In genomic region chrX:86181325-86181724, GRCh38 we compare ENCODE assay signal across 3 cellular contexts. TPM values are rescaled to one million over a fixed set of nuclear protein-coding genes. Genes with fewer than 3 reads are reported as not detected.
"Had no signal": no experiment of that assay in that cellular context is flagged by ENCODE, and none has a peak within 500 bp of the region (broad histone marks: within the 10 kb centered on the region; RNA-seq: fewer than 3 reads in every experiment).

No MANE protein-coding gene starts in this region.

RNA-seq across cellular contexts. Expression of gene DACH2, which starts 33.1 kb away (rescaled TPM):
- total RNA-seq: LHCN-M2, M059J, MCF 10A had no signal
